In the genomic region with DNA sequence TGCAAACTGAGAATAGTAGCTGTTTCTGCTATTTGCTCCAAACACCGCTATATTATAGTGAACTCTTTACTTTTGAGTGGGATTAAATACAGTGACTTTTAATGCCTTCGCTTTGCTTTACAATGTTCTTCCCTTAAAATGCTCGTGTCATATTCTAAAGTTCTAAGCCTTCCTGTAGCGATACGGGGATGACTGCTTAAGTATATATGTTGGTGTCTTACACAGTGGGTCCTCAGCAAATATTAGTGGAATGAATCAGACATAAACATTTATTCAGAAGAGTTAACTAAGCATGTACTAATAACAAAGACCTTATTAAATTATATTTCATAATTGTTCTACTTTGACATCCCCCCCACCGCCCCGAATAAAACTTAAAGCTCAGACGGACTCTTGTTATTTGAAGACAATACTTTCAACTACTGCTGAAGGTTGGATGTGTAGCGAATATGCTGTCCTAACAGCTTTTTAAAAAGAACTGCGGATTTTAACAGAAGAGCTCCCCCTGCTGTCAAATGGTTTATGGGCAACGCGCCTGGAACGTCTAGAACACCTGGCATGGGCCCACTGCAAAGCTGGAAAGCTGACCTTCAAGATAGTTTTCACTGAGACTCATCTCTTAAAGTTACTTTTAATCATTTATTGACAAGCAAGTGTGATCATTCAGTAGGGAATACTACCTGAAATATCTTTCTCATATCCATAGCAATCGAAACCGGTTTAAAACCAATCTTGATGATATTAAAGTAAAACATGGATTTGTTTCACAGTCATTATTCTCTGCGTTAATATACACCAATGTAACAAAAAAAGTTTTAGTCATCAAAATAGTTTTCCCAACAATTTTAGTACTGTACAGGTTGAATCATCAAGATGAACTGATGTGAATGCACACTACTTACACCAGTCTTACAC, we compare ENCODE assay signal across 8 cellular contexts.
DNase-seq lines count a peak whose midpoint lies in the region; ATAC-seq lines count a peak whose summit lies in the region.

No MANE protein-coding gene starts in this region.

- peak; percentile 87 for DNase-seq in EH (ENCODE audit: low read depth)
- peak; percentile 48 for DNase-seq in NCI-H510A (lab: John Stamatoyannopoulos, UW)
- peak; percentile 80 for DNase-seq in activated CD4-positive, alpha-beta T cell treated with anti-CD3 and anti-CD28 coated beads for 48 hours
- peak; percentile 95 for DNase-seq in dedifferentiated amniotic fluid mesenchymal stem cell (ENCODE audit: extremely low spot score)
- peak; percentile 87 for DNase-seq in left lobe of liver (ENCODE audit: low spot score)
- DNase-seq in stimulated activated CD4-positive, alpha-beta T cell treated with anti-CD3 and anti-CD28 coated beads, Interleukin-1b, Interleukin-23, amount 100 ng/mL, for 4 hours (ENCODE audit: low read depth in 2 of 2): peak; percentile 37 to 82

- ATAC-seq in HG03045 (IDR thresholded peaks at IDR 0.05; ENCODE audit: unreplicated experiment): peak; percentile 17
- peak; percentile 56 for ATAC-seq in left lobe of liver
- no peak for ATAC-seq in HG03457 (IDR thresholded peaks at IDR 0.05; ENCODE audit: unreplicated experiment)
